6 cellular contexts compared by ENCODE assay signal in the genomic region with DNA sequence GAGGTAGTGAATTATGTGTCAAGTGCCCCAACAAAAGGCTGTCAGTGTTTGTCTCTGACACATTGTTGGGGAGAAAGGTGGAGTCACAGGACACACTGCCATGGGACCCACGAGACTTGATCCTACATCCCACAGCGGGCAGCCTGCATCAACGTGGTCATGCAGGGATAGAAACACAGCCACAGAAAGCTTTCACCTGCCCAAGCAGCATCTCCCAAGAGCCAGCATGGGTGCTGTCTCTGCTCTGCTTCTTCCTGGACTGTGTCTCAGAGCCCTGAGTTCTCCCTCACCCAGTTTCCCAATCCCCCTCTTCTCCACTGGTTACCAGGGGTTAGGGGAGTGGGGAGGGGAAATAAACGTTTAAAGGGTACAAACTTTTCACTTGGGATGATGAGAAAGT.
"Had no signal": no experiment of that assay in that cellular context is flagged by ENCODE, and none has a peak within 500 bp of the region (broad histone marks: within the 10 kb centered on the region; RNA-seq: fewer than 3 reads in every experiment).

No MANE protein-coding gene starts in this region.

- DNase-seq: IMR-90, KBM-7 had no signal

- H3K27ac ChIP-seq: HL-60 had no signal

- H3K27ac Mint-ChIP-seq: IgD-negative memory B cell had no signal

- FAIRE-seq: HepG2, HTR-8/SVneo had no signal

- H3K4me3 Mint-ChIP-seq: IgD-negative memory B cell had no signal

- ATAC-seq: HepG2 had no signal
